ENCODE assay signal across 8 cellular contexts in genomic region chr10:89207181-89207800, GRCh38. TPM values are rescaled to one million over a fixed set of nuclear protein-coding genes. Genes with fewer than 3 reads are reported as not detected.
DNase-seq lines count a peak whose midpoint lies in the region; ATAC-seq and TF ChIP-seq lines count a peak whose summit lies in the region.

CH25H (minus strand) TSS chr10:89207317; CDS start chr10:89207292, 25 bp downstream.

- DNase-seq in activated gamma-delta T cell (lab: John Stamatoyannopoulos, UW) (peak; percentile 15), activated gamma-delta T cell treated with Interleukin-2 at 50 U/mL for 16 hours (no peak), OCI-LY7 (ENCODE audit: low spot score) (no peak), head of caudate nucleus (peak; percentile 66 to 91 (median 82)), neuronal stem cell (ENCODE audit: low spot score) (peak; percentile 63), thyroid gland (peak; percentile 62 to 68)
- DNase-seq in activated naive CD8-positive, alpha-beta T cell treated with anti-CD3 and anti-CD28 coated beads, Interleukin-2, amount 10 ng/mL, durations not matched to agents 7 days and 5 days, result no peak

- H3K4me3 Mint-ChIP-seq in activated naive CD8-positive, alpha-beta T cell treated with anti-CD3 and anti-CD28 coated beads, Interleukin-2, amount 10 ng/mL, durations not matched to agents 7 days and 5 days, result peak within 1 kb of the TSS; percentile 88

- H3K4me3 ChIP-seq in OCI-LY7 (ENCODE audit: low read depth, low read length, poor library complexity, severe bottlenecking) (no peak within 1 kb of the TSS), neuronal stem cell (ENCODE audit: low read length in 2 of 2) (peak within 1 kb of the TSS; percentile 26 to 76), thyroid gland (replicated peaks in 1 of 3) (peak within 1 kb of the TSS in 2 of 3 donors; percentile 16 to 41)

- no peak within 1 kb of the TSS for H3K14ac ChIP-seq in neuronal stem cell (ENCODE audit: low read length)

- intact Hi-C loops in OCI-LY7 (cut with micrococcal nuclease; ENCODE audit: unreplicated experiment) (no loop called here), head of caudate nucleus (cut with DNase I) (no loop called here), thyroid gland (cut with DNase I) (loop anchor here (10.0 kb wide), 1 partner anchor 372 kb away; no protein-coding TSS in a partner anchor)

- H3K9me3 ChIP-seq in OCI-LY7 (ENCODE audit: low read length) (no peaks in the 10 kb centered on the region), neuronal stem cell (replicated peaks in 1 of 2; ENCODE audit: control insufficient read depth in 2 of 2, insufficient read depth in 1 of 2, low read depth in 1 of 2, low read length in 2 of 2) (no peaks in the 10 kb centered on the region), thyroid gland (no peaks in the 10 kb centered on the region)

- H3K79me1 ChIP-seq in neuronal stem cell (ENCODE audit: low read depth, low read length), result no peaks in the 10 kb centered on the region

- no peaks in the 10 kb centered on the region for H3K79me2 ChIP-seq in OCI-LY7 (ENCODE audit: insufficient read depth, low read depth, low read length)

- TF ChIP-seq POLR2A in thyroid gland (IDR thresholded peaks at IDR 0.05), result no peak

- no peak within 1 kb of the TSS for H3K18ac ChIP-seq in neuronal stem cell (ENCODE audit: low read length)

- no peak within 1 kb of the TSS for H2AK5ac ChIP-seq in neuronal stem cell (ENCODE audit: low read depth, low read length)

- H3K4me1 Mint-ChIP-seq in activated naive CD8-positive, alpha-beta T cell treated with anti-CD3 and anti-CD28 coated beads, Interleukin-2, amount 10 ng/mL, durations not matched to agents 7 days and 5 days, result peaks cover 18% of the 10 kb centered on the region

- H2AFZ ChIP-seq in OCI-LY7 (ENCODE audit: low read length) (no peak within 1 kb of the TSS; the same call in 1 of the 2 replicates), neuronal stem cell (ENCODE audit: low read length) (peak within 1 kb of the TSS; percentile 92)

- no peak within 1 kb of the TSS for H3K4ac ChIP-seq in neuronal stem cell (ENCODE audit: low read length)

- POLR2A ChIA-PET in OCI-LY7 (lab: Charles Lee), result interaction anchor here (0.5 to 0.6 kb wide), 2 partner anchors 232 to 609 kb away, joined by 3 to 4 read pairs; no protein-coding TSS in a partner anchor
- POLR2A ChIA-PET in activated naive CD8-positive, alpha-beta T cell treated with anti-CD3 and anti-CD28 coated beads, Interleukin-2, amount 10 ng/mL, durations not matched to agents 7 days and 5 days (lab: Charles Lee), result interaction anchor here (0.7 to 2.5 kb wide), 5 partner anchors 10 to 327 kb away, joined by 3 to 7 read pairs (median 4); partner anchors contain the start of genes FAS and STAMBPL1

- BruUV-seq in OCI-LY7 (replicated peaks; lab: Mats Ljungman, UMichigan), result no TSS peak

- no peaks in the 10 kb centered on the region for H3K36me3 Mint-ChIP-seq in activated naive CD8-positive, alpha-beta T cell treated with anti-CD3 and anti-CD28 coated beads, Interleukin-2, amount 10 ng/mL, durations not matched to agents 7 days and 5 days

- H3K36me3 ChIP-seq in OCI-LY7 (ENCODE audit: insufficient read depth, low read length) (no peaks in the 10 kb centered on the region), neuronal stem cell (replicated peaks in 1 of 2; ENCODE audit: control insufficient read depth in 2 of 2, insufficient read depth in 2 of 2, low read length in 2 of 2) (no peaks in the 10 kb centered on the region), thyroid gland (no peaks in the 10 kb centered on the region)

- H3K27me3 Mint-ChIP-seq in activated naive CD8-positive, alpha-beta T cell treated with anti-CD3 and anti-CD28 coated beads, Interleukin-2, amount 10 ng/mL, durations not matched to agents 7 days and 5 days, result peaks cover 22% of the 10 kb centered on the region

- no CpG with 5 or more reads among the region's 28 CpGs for WGBS in neuronal stem cell (ENCODE audit: extremely low coverage in 2 of 2, insufficient read length in 2 of 2, insufficient replicate concordance in 1 of 2), 2 donors
- 1 to 2% methylated on average over 23 to 27 of the region's 28 CpGs for WGBS in thyroid gland, 2 donors

- no peaks in the 10 kb centered on the region for H4K20me1 ChIP-seq in OCI-LY7 (ENCODE audit: insufficient read depth, low read length)

- no peak within 1 kb of the TSS for H2BK12ac ChIP-seq in neuronal stem cell (ENCODE audit: low read length)

- H3K27ac ChIP-seq in OCI-LY7 (ENCODE audit: low read depth, low read length, poor library complexity, severe bottlenecking) (no peak within 1 kb of the TSS), neuronal stem cell (replicated peaks; ENCODE audit: low read length) (no peak within 1 kb of the TSS), thyroid gland (peak within 1 kb of the TSS; percentile 0 to 67 (median 55))

- H3K9me2 ChIP-seq in OCI-LY7 (ENCODE audit: insufficient read depth, low read length), result no peaks in the 10 kb centered on the region

- H3K4me2 ChIP-seq in OCI-LY7 (ENCODE audit: low read length), result peak within 1 kb of the TSS; percentile 17; the same call in 1 of the 2 replicates
- H3K4me2 ChIP-seq in neuronal stem cell (ENCODE audit: insufficient read depth, low read length, poor library complexity, severe bottlenecking), result peak within 1 kb of the TSS; percentile 82

- peak within 1 kb of the TSS; percentile 56 for H3K9ac ChIP-seq in neuronal stem cell (ENCODE audit: low read depth, low read length, poor library complexity)

- CTCF ChIA-PET in OCI-LY7 (lab: Charles Lee; ENCODE audit: unreplicated experiment), result interaction anchor here (0.6 kb wide), 1 partner anchor 178 kb away, joined by 4 read pairs; no protein-coding TSS in a partner anchor

- peak; percentile 53 for ATAC-seq in activated naive CD8-positive, alpha-beta T cell treated with anti-CD3 and anti-CD28 coated beads, Interleukin-2, amount 10 ng/mL, durations not matched to agents 7 days and 5 days (ENCODE audit: low read depth)
- no peak for ATAC-seq in GM18511 (IDR thresholded peaks at IDR 0.05; ENCODE audit: unreplicated experiment)

- no peak within 1 kb of the TSS for H3K27ac Mint-ChIP-seq in activated naive CD8-positive, alpha-beta T cell treated with anti-CD3 and anti-CD28 coated beads, Interleukin-2, amount 10 ng/mL, durations not matched to agents 7 days and 5 days

- H2BK15ac ChIP-seq in neuronal stem cell (ENCODE audit: low read length), result no peak within 1 kb of the TSS

- H2BK120ac ChIP-seq in neuronal stem cell (ENCODE audit: low read depth, low read length), result no peak within 1 kb of the TSS

- H4K91ac ChIP-seq in neuronal stem cell (ENCODE audit: low read depth, low read length, poor library complexity), result no peak within 1 kb of the TSS

- no peaks in the 10 kb centered on the region for H3K9me3 Mint-ChIP-seq in activated naive CD8-positive, alpha-beta T cell treated with anti-CD3 and anti-CD28 coated beads, Interleukin-2, amount 10 ng/mL, durations not matched to agents 7 days and 5 days

- H4K8ac ChIP-seq in neuronal stem cell (ENCODE audit: low read depth, low read length), result no peak within 1 kb of the TSS

- H2BK5ac ChIP-seq in neuronal stem cell (ENCODE audit: low read length), result no peak within 1 kb of the TSS

- peaks cover 2 to 85% (median 36%) of the 10 kb centered on the region in 3 experiments for H3K27me3 ChIP-seq in neuronal stem cell (ENCODE audit: control insufficient read depth in 3 of 3, insufficient read depth in 3 of 3, low read depth in 1 of 3, low read length in 3 of 3)
- H3K27me3 ChIP-seq in thyroid gland, result no peaks in the 10 kb centered on the region

- H3K23ac ChIP-seq in neuronal stem cell (ENCODE audit: low read depth, low read length, poor library complexity), result peak within 1 kb of the TSS; percentile 57

- H3K4me1 ChIP-seq in OCI-LY7 (ENCODE audit: insufficient read depth, low read length, poor library complexity, severe bottlenecking) (peaks cover 15% of the 10 kb centered on the region), neuronal stem cell (ENCODE audit: control insufficient read depth in 2 of 2, insufficient read depth in 1 of 2, low read depth in 1 of 2, low read length in 2 of 2) (peaks cover 10% of the 10 kb centered on the region in 2 donors), thyroid gland (peaks cover 14 to 18% of the 10 kb centered on the region in 2 donors)

- TF ChIP-seq CTCF in OCI-LY7 (conservative IDR thresholded peaks at IDR 0.05; ENCODE audit: low read length), result no peak
- TF ChIP-seq CTCF in thyroid gland (IDR thresholded peaks at IDR 0.05), result no peak

RNA-seq across cellular contexts. Expression of gene CH25H, which starts in this region (rescaled TPM):
- total RNA-seq in OCI-LY7 (2014; rRNA removed; shearing (Covaris generic)), result not detected in 2 replicates
- total RNA-seq in OCI-LY7 (2022) (not detected in 2 replicates), thyroid gland (1 to 10 TPM in 2 of 4 donors, under 1 TPM in 1, not detected in 1; 0.44 to 6.3 (median 3.4) TPM)
- not detected for total RNA-seq in activated naive CD8-positive, alpha-beta T cell treated with anti-CD3 and anti-CD28 coated beads, Interleukin-2, amount 10 ng/mL, durations not matched to agents 7 days and 5 days
- polyA plus RNA-seq in neuronal stem cell (2013, experiment 1 of 2), result not detected
- polyA plus RNA-seq in neuronal stem cell (2013, experiment 2 of 2), result not detected

Comparison
In these comparisons a context has a peak if more than half of its experiments do, and no peak if none do; other contexts are left out.
1. DNase-seq: peak in activated gamma-delta T cell (single experiment), head of caudate nucleus (42 of 42), neuronal stem cell (single experiment) and thyroid gland (2 of 2); none in activated gamma-delta T cell treated with Interleukin-2 at 50 U/mL for 16 hours (single experiment), OCI-LY7 (single experiment) and activated naive CD8-positive, alpha-beta T cell treated with anti-CD3 and anti-CD28 coated beads, Interleukin-2, amount 10 ng/mL, durations not matched to agents 7 days and 5 days (single experiment).
2. Peak in ATAC-seq in activated naive CD8-positive, alpha-beta T cell treated with anti-CD3 and anti-CD28 coated beads, Interleukin-2, amount 10 ng/mL, durations not matched to agents 7 days and 5 days; RNA of the gene not detected or under 1 TPM.
3. H3K27ac ChIP-seq: peak in thyroid gland (3 of 3); none in OCI-LY7 (single experiment) and neuronal stem cell (single experiment).